ENCODE assay signal across 8 cellular contexts in the genomic region with DNA sequence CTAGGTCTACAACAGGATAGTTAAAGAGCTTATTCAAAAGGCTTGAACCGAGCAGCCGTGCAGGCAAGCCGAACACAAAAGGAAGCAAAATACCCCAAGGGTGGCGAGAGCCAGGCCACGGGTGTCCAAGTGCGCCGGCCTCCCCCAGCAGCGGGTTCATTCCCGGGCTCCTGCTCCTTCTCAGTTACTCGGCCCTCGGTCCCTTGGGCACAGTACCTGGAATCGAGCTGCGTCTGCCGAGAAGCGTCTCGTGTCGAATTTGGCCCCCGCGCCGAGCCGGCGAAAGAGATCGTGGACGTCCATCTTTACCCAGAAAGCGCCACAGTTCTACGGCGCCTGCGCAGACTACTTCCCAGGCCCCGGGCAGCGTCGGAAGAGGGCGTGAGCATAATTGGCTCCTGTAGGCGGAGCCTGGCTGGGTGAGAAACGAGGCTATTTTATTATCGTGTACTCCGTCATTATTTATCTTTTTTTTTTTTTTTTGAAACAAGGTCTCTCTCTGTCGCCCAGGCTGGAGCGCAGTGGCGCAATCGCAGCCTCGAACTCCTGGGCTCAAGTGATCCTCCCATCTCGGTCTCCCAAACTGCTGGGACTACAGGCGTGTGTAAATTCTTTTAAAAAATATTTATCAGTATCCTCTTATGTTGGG. TPM values are rescaled to one million over a fixed set of nuclear protein-coding genes. Genes with fewer than 3 reads are reported as not detected.
DNase-seq lines count a peak whose midpoint lies in the region; ATAC-seq and TF ChIP-seq lines count a peak whose summit lies in the region.

A gene with protein sequence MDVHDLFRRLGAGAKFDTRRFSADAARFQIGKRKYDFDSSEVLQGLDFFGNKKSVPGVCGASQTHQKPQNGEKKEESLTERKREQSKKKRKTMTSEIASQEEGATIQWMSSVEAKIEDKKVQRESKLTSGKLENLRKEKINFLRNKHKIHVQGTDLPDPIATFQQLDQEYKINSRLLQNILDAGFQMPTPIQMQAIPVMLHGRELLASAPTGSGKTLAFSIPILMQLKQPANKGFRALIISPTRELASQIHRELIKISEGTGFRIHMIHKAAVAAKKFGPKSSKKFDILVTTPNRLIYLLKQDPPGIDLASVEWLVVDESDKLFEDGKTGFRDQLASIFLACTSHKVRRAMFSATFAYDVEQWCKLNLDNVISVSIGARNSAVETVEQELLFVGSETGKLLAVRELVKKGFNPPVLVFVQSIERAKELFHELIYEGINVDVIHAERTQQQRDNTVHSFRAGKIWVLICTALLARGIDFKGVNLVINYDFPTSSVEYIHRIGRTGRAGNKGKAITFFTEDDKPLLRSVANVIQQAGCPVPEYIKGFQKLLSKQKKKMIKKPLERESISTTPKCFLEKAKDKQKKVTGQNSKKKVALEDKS (minus strand): TSS at position 329 of the 649 bp plus-strand sequence. CDS start 26 bp downstream, at position 303.

- peak; percentile 18; the same call in 1 of the 2 replicates for TF ChIP-seq CTCF in BJ (IDR thresholded peaks at IDR 0.05; ENCODE audit: insufficient read depth, low read depth, low read length)
- TF ChIP-seq CTCF in lung (IDR thresholded peaks at IDR 0.05; ENCODE audit: control extremely low read depth, extremely low read depth): no peak

- 0% methylated on average over 43 of the region's 43 CpGs for WGBS in lung, 2 donors

- H3K27me3 ChIP-seq in BJ (ENCODE audit: control insufficient read depth, insufficient read depth, low read length) (no peaks in the 10 kb centered on the region), lung (ENCODE audit: control insufficient read depth, insufficient read depth) (no peaks in the 10 kb centered on the region)

- peak within 1 kb of the TSS; percentile 61 for H3K4me3 ChIP-seq in BJ (ENCODE audit: low read depth, low read length)
- peak within 1 kb of the TSS; percentile 84 for H3K4me3 ChIP-seq in lung

- CTCF ChIA-PET in BJ (lab: Yijun Ruan, JAX): no interaction called here

- POLR2A ChIA-PET in BJ (lab: Charles Lee): no interaction called here

- DNase-seq in BJ (ENCODE audit: low read depth) (peak; percentile 65), HT1080 (ENCODE audit: low read depth) (peak; percentile 88), lung (ENCODE audit: low spot score) (peak; percentile 91)
- peak; percentile 87 for DNase-seq in NK-92 treated with Interleukin-12 subunit alpha and Interleukin-12 subunit beta, amount 100 ng/mL, for 24 hours (lab: John Stamatoyannopoulos, UW)
- DNase-seq in activated CD8-positive, alpha-beta memory T cell treated with anti-CD3 and anti-CD28 coated beads for 1 hour (ENCODE audit: extremely low read depth in 1 of 2, low read depth in 1 of 2): peak; percentile 75 to 78
- DNase-seq in effector CD8-positive, alpha-beta T cell (lab: John Stamatoyannopoulos, UW): peak; percentile 81
- DNase-seq in stimulated activated CD4-positive, alpha-beta T cell treated with anti-CD3 and anti-CD28 coated beads, TNF-alpha, amount 100 ng/mL, for 1 hour (ENCODE audit: low read depth in 3 of 3, low spot score in 1 of 3): peak; percentile 75

- ATAC-seq in GM19351 (IDR thresholded peaks at IDR 0.05; ENCODE audit: unreplicated experiment) (peak; percentile 67), lung (ENCODE audit: insufficient read depth, low FRiP score) (peak; percentile 96)

- no peaks in the 10 kb centered on the region for H3K36me3 ChIP-seq in BJ (ENCODE audit: control insufficient read depth, insufficient read depth, low read length)
- H3K36me3 ChIP-seq in lung (ENCODE audit: control insufficient read depth in 2 of 2, insufficient read depth in 2 of 2, low read length in 2 of 2): peaks cover 6 to 7% of the 10 kb centered on the region in 2 donors

- H3K4me1 ChIP-seq in lung (ENCODE audit: control insufficient read depth in 2 of 2, insufficient read depth in 2 of 2, low read length in 2 of 2): peaks cover 0 to 10% of the 10 kb centered on the region in 2 donors

- H3K9me3 ChIP-seq in lung (ENCODE audit: control insufficient read depth in 2 of 2, insufficient read depth in 1 of 2, low read length in 1 of 2): no peaks in the 10 kb centered on the region

- peak within 1 kb of the TSS; percentile 81 to 90 for H3K27ac ChIP-seq in lung (ENCODE audit: low read depth in 1 of 2, low read length in 1 of 2)

RNA-seq across cellular contexts. Expression of the gene that starts here (rescaled TPM):
- polyA plus RNA-seq in BJ (2011; rRNA removed): 14.7 and 24.4 TPM in 2 replicates
- polyA minus RNA-seq in BJ (2011; rRNA and poly(A)+ RNA removed): 10.1 and 11.3 TPM in 2 replicates
- total RNA-seq in HT1080 (2014; rRNA removed; shearing (Covaris generic)): 24.6 and 29.9 TPM in 2 replicates
- polyA plus RNA-seq in HT1080 (2015; cell fraction: cytosol; rRNA removed): 21.9 and 24.3 TPM in 2 replicates
- 54.2 and 55.5 TPM in 2 replicates for polyA plus RNA-seq in HT1080 (2015; cell fraction: nucleus; rRNA removed)
- total RNA-seq in lung: 10 to 100 TPM; 18.3 to 28.9 TPM
- 10 to 100 TPM in 1 of 2 donors, 1 to 10 TPM in 1; 8.8 to 10.0 TPM for polyA plus RNA-seq in lung

Comparison
In these comparisons a context has a peak if more than half of its experiments do, and no peak if none do; other contexts are left out.
1. Peak in every context shown above with its lines: DNase-seq, ATAC-seq, H3K4me3 ChIP-seq and H3K27ac ChIP-seq.